In genomic region chr2:189178726-189179606, GRCh38 we compare ENCODE assay signal across 8 cellular contexts. TPM values are rescaled to one million over a fixed set of nuclear protein-coding genes. Genes with fewer than 3 reads are reported as not detected.
A peak's percentile ranks its signal among the peaks of the same experiment; 100 is the strongest.
DNase-seq lines count a peak whose midpoint lies in the region; ATAC-seq and TF ChIP-seq lines count a peak whose summit lies in the region.

No MANE protein-coding gene starts in this region.

- H3K27me3 Mint-ChIP-seq in neural crest cell (ENCODE audit: low read depth): no peaks in the 10 kb centered on the region

- peaks cover 38% of the 10 kb centered on the region for H3K4me1 Mint-ChIP-seq in neural crest cell

- H3K27me3 ChIP-seq in NT2/D1 (ENCODE audit: insufficient read depth, insufficient read length): no peaks in the 10 kb centered on the region

- no peak for ATAC-seq in GM19467 (IDR thresholded peaks at IDR 0.05; ENCODE audit: unreplicated experiment)

- H3K36me3 ChIP-seq in NT2/D1 (ENCODE audit: insufficient read depth, insufficient read length, low read length): no peaks in the 10 kb centered on the region

- no peaks in the 10 kb centered on the region for H3K4me1 ChIP-seq in NT2/D1 (ENCODE audit: insufficient read depth, insufficient read length)

- DNase-seq in AG08395 (ENCODE audit: low spot score) (peak; percentile 54), NT2/D1 (ENCODE audit: low read depth, low spot score) (no peak), fibroblast of the aortic adventitia (ENCODE audit: low read depth) (peak; percentile 87), neural crest cell (ENCODE audit: low read depth, low spot score) (peak; percentile 14), NCI-H1092 treated with DMSO at 0.1 percent for 48 hours (lab: John Stamatoyannopoulos, UW) (no peak), NCI-H2029 (lab: John Stamatoyannopoulos, UW) (no peak)
- no peak for DNase-seq in NK-92 treated with Interleukin-12 subunit alpha and Interleukin-12 subunit beta, amount 100 ng/mL, for 24 hours (lab: John Stamatoyannopoulos, UW)

- peak overlapping the region; percentile 92 for H3K27ac Mint-ChIP-seq in neural crest cell (ENCODE audit: unreplicated experiment)

- H3K36me3 Mint-ChIP-seq in neural crest cell (ENCODE audit: low read depth): peaks cover 3% of the 10 kb centered on the region

- H3K4me3 ChIP-seq in NT2/D1 (ENCODE audit: insufficient read length, low read depth): peak overlapping the region; percentile 36
- H3K4me3 ChIP-seq in fibroblast of the aortic adventitia (ENCODE audit: low read depth, low read length): peak overlapping the region; percentile 89

- H3K4me3 Mint-ChIP-seq in neural crest cell: peak overlapping the region; percentile 92

- H3K9ac ChIP-seq in NT2/D1 (ENCODE audit: insufficient read length, low read depth): peak overlapping the region; percentile 51

- no peaks in the 10 kb centered on the region for H3K9me3 Mint-ChIP-seq in neural crest cell

- TF ChIP-seq CTCF in fibroblast of the aortic adventitia (IDR thresholded peaks at IDR 0.05; ENCODE audit: insufficient read depth, low read length) (no peak), neural crest cell (conservative IDR thresholded peaks at IDR 0.05) (no peak)

- no peaks in the 10 kb centered on the region for H3K9me3 ChIP-seq in NT2/D1 (ENCODE audit: insufficient read depth, low read length)

RNA-seq across cellular contexts. Expression of gene COL5A2, which starts 0.6 kb away (rescaled TPM):
- total RNA-seq in fibroblast of the aortic adventitia (ENCODE audit: low replicate concordance): 133 and 671 TPM in 2 replicates
- 62.6 and 68.7 TPM in 2 replicates for total RNA-seq in neural crest cell

Comparison
In these comparisons a context has a peak if more than half of its experiments do, and no peak if none do; other contexts are left out.
1. DNase-seq: peak in AG08395 (single experiment), fibroblast of the aortic adventitia (single experiment) and neural crest cell (single experiment); none in NT2/D1 (single experiment), NCI-H1092 treated with DMSO at 0.1 percent for 48 hours (single experiment), NCI-H2029 (single experiment) and NK-92 treated with Interleukin-12 subunit alpha and Interleukin-12 subunit beta, amount 100 ng/mL, for 24 hours (single experiment).